21 cellular contexts compared by ENCODE assay signal in genomic region chr10:17734432-17735110, GRCh38. TPM values are rescaled to one million over a fixed set of nuclear protein-coding genes. Genes with fewer than 3 reads are reported as not detected.
DNase-seq lines count a peak whose midpoint lies in the region; ATAC-seq and TF ChIP-seq lines count a peak whose summit lies in the region.
"Had no signal": no experiment of that assay in that cellular context is flagged by ENCODE, and none has a peak within 500 bp of the region (broad histone marks: within the 10 kb centered on the region; RNA-seq: fewer than 3 reads in every experiment).

No MANE protein-coding gene starts in this region.

- no peaks in the 10 kb centered on the region for H3K9me3 Mint-ChIP-seq in dendritic cell treated with granulocyte-macrophage colony-stimulating factor and Interleukin-4, amounts not matched to agents 40 ng/mL and 50 ng/mL, for 4 days
- no peaks in the 10 kb centered on the region for H3K9me3 Mint-ChIP-seq in HFFc6
- H3K9me3 Mint-ChIP-seq: CD8-positive, alpha-beta memory T cell had no signal

- no peak for ATAC-seq in HG03460 (IDR thresholded peaks at IDR 0.05; ENCODE audit: unreplicated experiment)

- peak overlapping the region; percentile 39 for H3K27ac ChIP-seq in VCaP

- peak overlapping the region; percentile 66 for H3K27ac Mint-ChIP-seq in dendritic cell treated with granulocyte-macrophage colony-stimulating factor and Interleukin-4, amounts not matched to agents 40 ng/mL and 50 ng/mL, for 4 days
- H3K27ac Mint-ChIP-seq in HFFc6: no peak overlapping the region

- no peak overlapping the region for H3K4me3 Mint-ChIP-seq in dendritic cell treated with granulocyte-macrophage colony-stimulating factor and Interleukin-4, amounts not matched to agents 40 ng/mL and 50 ng/mL, for 4 days
- H3K4me3 Mint-ChIP-seq in HFFc6: no peak overlapping the region
- H3K4me3 Mint-ChIP-seq: CD8-positive, alpha-beta memory T cell had no signal

- peak; percentile 93 for DNase-seq in G401 (ENCODE audit: low spot score)
- DNase-seq in NCI-H1694 (lab: John Stamatoyannopoulos, UW): peak; percentile 65
- DNase-seq in dermis blood vessel endothelial cell: no peak
- no peak for DNase-seq in HFFc6
- DNase-seq: ACHN; CD8-positive, alpha-beta memory T cell; DMS79 treated with DMSO at 0.1 percent for 48 hours; H7; NCI-H1417; NCI-H2029 treated with DMSO at 0.1 percent for 48 hours; NCI-H2171; NCI-H510A treated with DMSO at 0.1 percent for 48 hours; NCI-H82; OCI-M1; SHP77 treated with DMSO at 0.1 percent for 48 hours; SK-N-SH had no signal

- H3K4me1 Mint-ChIP-seq in dendritic cell treated with granulocyte-macrophage colony-stimulating factor and Interleukin-4, amounts not matched to agents 40 ng/mL and 50 ng/mL, for 4 days (ENCODE audit: low read depth): peaks cover 34% of the 10 kb centered on the region
- H3K4me1 Mint-ChIP-seq in HFFc6 (ENCODE audit: low read depth): peaks cover 9% of the 10 kb centered on the region

- no peaks in the 10 kb centered on the region for H3K27me3 Mint-ChIP-seq in dendritic cell treated with granulocyte-macrophage colony-stimulating factor and Interleukin-4, amounts not matched to agents 40 ng/mL and 50 ng/mL, for 4 days
- H3K27me3 Mint-ChIP-seq in HFFc6 (ENCODE audit: insufficient read depth): no peaks in the 10 kb centered on the region; the same call in 1 of the 2 replicates
- H3K27me3 Mint-ChIP-seq: CD8-positive, alpha-beta memory T cell had no signal

- no peaks in the 10 kb centered on the region for H3K36me3 Mint-ChIP-seq in dendritic cell treated with granulocyte-macrophage colony-stimulating factor and Interleukin-4, amounts not matched to agents 40 ng/mL and 50 ng/mL, for 4 days (ENCODE audit: low read depth)
- no peaks in the 10 kb centered on the region for H3K36me3 Mint-ChIP-seq in HFFc6 (ENCODE audit: low read depth)
- H3K36me3 Mint-ChIP-seq: CD8-positive, alpha-beta memory T cell had no signal

- TF ChIP-seq CTCF in VCaP (conservative IDR thresholded peaks at IDR 0.05) (no peak), HFFc6 (IDR thresholded peaks at IDR 0.05) (no peak)

- intact Hi-C loops in dendritic cell treated with granulocyte-macrophage colony-stimulating factor and Interleukin-4, amounts not matched to agents 40 ng/mL and 50 ng/mL, for 4 days (cut with micrococcal nuclease): loop anchor here (5.0 kb wide), 1 partner anchor 127 kb away; no protein-coding TSS in a partner anchor

- in situ Hi-C loops in G401 (cut with HindIII; ENCODE audit: low sequenced_read_pairs): no loop called here

RNA-seq across cellular contexts. Expression of gene TMEM236, which starts 17.4 kb away (rescaled TPM):
- not detected in 2 replicates for total RNA-seq in G401 (2014; rRNA removed; shearing (Covaris generic))
- total RNA-seq in dermis blood vessel endothelial cell: 0.17 and 1.3 TPM in 2 replicates
- under 1 TPM; 0.07 to 0.20 (median 0.09) TPM for total RNA-seq in HFFc6 (2021; fragmentation: NEBNext Ultra II Directional; extraction: Animal tissue kit (Norgen Biotek cat#: 25700))
- total RNA-seq: HT-29, M059J had no signal

Comparison
In these comparisons a context has a peak if more than half of its experiments do, and no peak if none do; other contexts are left out.
1. DNase-seq: peak in G401 (single experiment) and NCI-H1694 (single experiment); none in dermis blood vessel endothelial cell (single experiment) and HFFc6 (single experiment).